Comparison of ENCODE assay signal across 28 cellular contexts in genomic region chr5:177409043-177409801, GRCh38. TPM values are rescaled to one million over a fixed set of nuclear protein-coding genes. Genes with fewer than 3 reads are reported as not detected.
DNase-seq lines count a peak whose midpoint lies in the region; ATAC-seq and TF ChIP-seq lines count a peak whose summit lies in the region.
"Had no signal": no experiment of that assay in that cellular context is flagged by ENCODE, and none has a peak within 500 bp of the region (broad histone marks: within the 10 kb centered on the region; RNA-seq: fewer than 3 reads in every experiment).

TSS of gene F12 (minus strand) at chr5:177409564. CDS start at chr5:177409527, 37 bp downstream.

- no peaks in the 10 kb centered on the region for H3K79me1 ChIP-seq in neuronal stem cell (ENCODE audit: low read depth, low read length)

- no peaks in the 10 kb centered on the region for H3F3A ChIP-seq in smooth muscle cell (ENCODE audit: low read depth)

- CTCF ChIA-PET in activated CD8-positive, alpha-beta memory T cell treated with anti-CD3 and anti-CD28 coated beads for 36 hours (lab: Charles Lee): interaction anchor here (0.7 to 3.5 kb wide), 8 partner anchors 17 to 88 kb away, joined by 3 to 11 read pairs (median 5); partner anchors contain the start of genes GRK6 and PDLIM7
- CTCF ChIA-PET in CD8-positive, alpha-beta T cell (lab: Charles Lee): interaction anchor here (0.6 to 11.6 kb wide), 9 partner anchors 9 to 91 kb away, joined by 3 to 628 read pairs (median 10); partner anchors contain the start of genes GRK6, PDLIM7 and PRR7

- H3K4me3 Mint-ChIP-seq in CD8-positive, alpha-beta T cell: no peak within 1 kb of the TSS
- H3K4me3 Mint-ChIP-seq: activated CD4-positive, alpha-beta T cell treated with anti-CD3 and anti-CD28 coated beads, Interleukin-2, amount 10 ng/mL, durations not matched to agents 24 days and 14 days; activated naive CD4-positive, alpha-beta T cell treated with anti-CD3 and anti-CD28 coated beads, Interleukin-2, amount 50 U/mL, for 24 hours had no signal

- TF ChIP-seq CTCF in smooth muscle cell (IDR thresholded peaks at IDR 0.05; ENCODE audit: borderline replicate concordance, insufficient read depth, poor library complexity, severe bottlenecking): no peak
- TF ChIP-seq CTCF in CD8-positive, alpha-beta T cell (IDR thresholded peaks at IDR 0.05): no peak

- H3K27ac ChIP-seq in esophagus (ENCODE audit: low read depth in 2 of 2, low read length in 1 of 2) (no peak within 1 kb of the TSS), neuronal stem cell (replicated peaks; ENCODE audit: low read length) (no peak within 1 kb of the TSS), smooth muscle cell (ENCODE audit: low read depth) (no peak within 1 kb of the TSS)
- no peak within 1 kb of the TSS for H3K27ac ChIP-seq in CD8-positive, alpha-beta T cell (ENCODE audit: low read depth, low read length)
- H3K27ac ChIP-seq: cardiac muscle cell, gastroesophageal sphincter, stomach, thyroid gland had no signal

- H3K27me3 Mint-ChIP-seq in CD8-positive, alpha-beta T cell (ENCODE audit: low read depth): no peaks in the 10 kb centered on the region
- H3K27me3 Mint-ChIP-seq: activated naive CD4-positive, alpha-beta T cell treated with anti-CD3 and anti-CD28 coated beads, Interleukin-2, amount 50 U/mL, for 24 hours; naive B cell had no signal

- no peak within 1 kb of the TSS for H2BK12ac ChIP-seq in neuronal stem cell (ENCODE audit: low read length)

- no peak within 1 kb of the TSS for H2BK15ac ChIP-seq in neuronal stem cell (ENCODE audit: low read length)

- H3K36me3 ChIP-seq in esophagus (ENCODE audit: control insufficient read depth in 2 of 2, insufficient read depth in 2 of 2, low read length in 1 of 2) (no peaks in the 10 kb centered on the region), neuronal stem cell (replicated peaks in 1 of 2; ENCODE audit: control insufficient read depth in 2 of 2, insufficient read depth in 2 of 2, low read length in 2 of 2) (no peaks in the 10 kb centered on the region), smooth muscle cell (ENCODE audit: low read depth) (no peaks in the 10 kb centered on the region)
- H3K36me3 ChIP-seq in CD8-positive, alpha-beta T cell (ENCODE audit: insufficient read depth, low read length): no peaks in the 10 kb centered on the region
- H3K36me3 ChIP-seq: cardiac muscle cell, gastroesophageal sphincter, stomach, thyroid gland had no signal

- H3K9ac ChIP-seq in neuronal stem cell (ENCODE audit: low read depth, low read length, poor library complexity): no peak within 1 kb of the TSS
- H3K9ac ChIP-seq in smooth muscle cell (ENCODE audit: low read depth): no peak within 1 kb of the TSS

- H4K8ac ChIP-seq in neuronal stem cell (ENCODE audit: low read depth, low read length): no peak within 1 kb of the TSS

- no peak within 1 kb of the TSS for H3K23ac ChIP-seq in neuronal stem cell (ENCODE audit: low read depth, low read length, poor library complexity)

- no peaks in the 10 kb centered on the region for H3K9me3 ChIP-seq in esophagus (ENCODE audit: control insufficient read depth in 2 of 2, insufficient read depth in 1 of 2, low read depth in 1 of 2, low read length in 1 of 2)
- H3K9me3 ChIP-seq in neuronal stem cell (replicated peaks in 1 of 2; ENCODE audit: control insufficient read depth in 2 of 2, insufficient read depth in 1 of 2, low read depth in 1 of 2, low read length in 2 of 2): peaks cover 0 to 2% of the 10 kb centered on the region in 2 donors
- H3K9me3 ChIP-seq in smooth muscle cell (replicated peaks; ENCODE audit: low read depth): no peaks in the 10 kb centered on the region
- no peaks in the 10 kb centered on the region for H3K9me3 ChIP-seq in CD8-positive, alpha-beta T cell (ENCODE audit: low read length)
- H3K9me3 ChIP-seq: gastroesophageal sphincter, stomach, thyroid gland had no signal

- 89 to 90% methylated on average over 9 of the region's 9 CpGs for WGBS in esophagus, 2 donors
- WGBS in neuronal stem cell (ENCODE audit: extremely low coverage in 2 of 2, insufficient read length in 2 of 2, insufficient replicate concordance in 1 of 2), 2 donors: no CpG with 5 or more reads among the region's 9 CpGs
- 91% methylated on average over 9 of the region's 9 CpGs for WGBS in smooth muscle cell (ENCODE audit: low lambda C conversion rate)

- H3K4ac ChIP-seq in neuronal stem cell (ENCODE audit: low read length): no peak within 1 kb of the TSS

- H3K18ac ChIP-seq in neuronal stem cell (ENCODE audit: low read length): no peak within 1 kb of the TSS

- H2AK5ac ChIP-seq in neuronal stem cell (ENCODE audit: low read depth, low read length): peak within 1 kb of the TSS; percentile 3

- ATAC-seq in CD8-positive, alpha-beta T cell: no peak
- ATAC-seq: gastroesophageal sphincter, left ventricle myocardium superior had no signal

- H3K27ac Mint-ChIP-seq in CD8-positive, alpha-beta T cell: no peak within 1 kb of the TSS
- H3K27ac Mint-ChIP-seq: activated CD4-positive, alpha-beta T cell treated with anti-CD3 and anti-CD28 coated beads, Interleukin-2, amount 10 ng/mL, durations not matched to agents 24 days and 14 days; activated T-helper 2 cell treated with anti-CD3 and anti-CD28 coated beads, Interferon-gamma antibody, Interleukin-2, Interleukin-4, amounts not matched to agents 10 μg/mL and 5 μg/mL and 100 μg/mL, durations not matched to agents 14 hours and 24 hours and 36 hours had no signal

- POLR2A ChIA-PET in activated CD8-positive, alpha-beta memory T cell treated with anti-CD3 and anti-CD28 coated beads for 36 hours (lab: Charles Lee): interaction anchor here (0.6 kb wide), 1 partner anchor 16 kb away, joined by 3 read pairs; no protein-coding TSS in a partner anchor
- POLR2A ChIA-PET in CD8-positive, alpha-beta T cell (lab: Charles Lee): interaction anchor here (0.9 to 11.2 kb wide), 6 partner anchors 18 to 47 kb away, joined by 3 to 185 read pairs (median 6); partner anchors contain the start of gene PRR7

- H3K4me2 ChIP-seq in neuronal stem cell (ENCODE audit: insufficient read depth, low read length, poor library complexity, severe bottlenecking) (no peak within 1 kb of the TSS), smooth muscle cell (no peak within 1 kb of the TSS)

- H2AFZ ChIP-seq in neuronal stem cell (ENCODE audit: low read length) (no peak within 1 kb of the TSS), smooth muscle cell (ENCODE audit: low read depth) (no peak within 1 kb of the TSS)

- H3K27me3 ChIP-seq in esophagus (ENCODE audit: control insufficient read depth in 1 of 2, insufficient read depth in 2 of 2, low read length in 2 of 2) (no peaks in the 10 kb centered on the region), neuronal stem cell (ENCODE audit: control insufficient read depth in 3 of 3, insufficient read depth in 3 of 3, low read depth in 1 of 3, low read length in 3 of 3) (peaks cover 2 to 32% (median 25%) of the 10 kb centered on the region in 3 experiments), smooth muscle cell (ENCODE audit: low read depth) (peaks cover 9% of the 10 kb centered on the region)
- H3K27me3 ChIP-seq in CD8-positive, alpha-beta T cell (ENCODE audit: insufficient read depth, low read length): no peaks in the 10 kb centered on the region
- H3K27me3 ChIP-seq: thyroid gland had no signal

- no peak within 1 kb of the TSS for H2BK5ac ChIP-seq in neuronal stem cell (ENCODE audit: low read length)

- no peaks in the 10 kb centered on the region for H3K9me3 Mint-ChIP-seq in CD8-positive, alpha-beta T cell
- H3K9me3 Mint-ChIP-seq: activated CD4-positive, alpha-beta T cell treated with anti-CD3 and anti-CD28 coated beads, Interleukin-2, amount 10 ng/mL, durations not matched to agents 24 days and 14 days; activated naive CD4-positive, alpha-beta T cell treated with anti-CD3 and anti-CD28 coated beads, Interleukin-2, amount 50 U/mL, for 24 hours; activated T-helper 2 cell treated with anti-CD3 and anti-CD28 coated beads, Interferon-gamma antibody, Interleukin-2, Interleukin-4, amounts not matched to agents 10 μg/mL and 5 μg/mL and 100 μg/mL, durations not matched to agents 14 hours and 24 hours and 36 hours; naive B cell had no signal

- peaks cover 0 to 3% of the 10 kb centered on the region in 2 donors for H3K4me1 ChIP-seq in esophagus (ENCODE audit: control insufficient read depth in 2 of 2, insufficient read depth in 2 of 2, low read length in 1 of 2)
- peaks cover 4 to 5% of the 10 kb centered on the region in 2 donors for H3K4me1 ChIP-seq in neuronal stem cell (ENCODE audit: control insufficient read depth in 2 of 2, insufficient read depth in 1 of 2, low read depth in 1 of 2, low read length in 2 of 2)
- peaks cover 4% of the 10 kb centered on the region for H3K4me1 ChIP-seq in smooth muscle cell (ENCODE audit: low read depth)
- H3K4me1 ChIP-seq in CD8-positive, alpha-beta T cell (ENCODE audit: insufficient read depth, low read length): peaks cover 35% of the 10 kb centered on the region

- H3K14ac ChIP-seq in neuronal stem cell (ENCODE audit: low read length): no peak within 1 kb of the TSS

- no peaks in the 10 kb centered on the region for H3K79me2 ChIP-seq in smooth muscle cell (ENCODE audit: low read depth)

- H3K4me1 Mint-ChIP-seq in CD8-positive, alpha-beta T cell (ENCODE audit: low read depth): peaks cover 42% of the 10 kb centered on the region

- no peak for DNase-seq in activated CD8-positive, alpha-beta memory T cell treated with anti-CD3 and anti-CD28 coated beads, Interleukin-2, amount 50 U/mL, for 4 hours
- DNase-seq in HuH-7 (ENCODE audit: low spot score) (peak; percentile 62), neuronal stem cell (ENCODE audit: low spot score) (no peak), smooth muscle cell (lab: John Stamatoyannopoulos, UW; ENCODE audit: unreplicated experiment) (no peak), SIG-M5 (lab: John Stamatoyannopoulos, UW) (no peak)
- no peak for DNase-seq in CD8-positive, alpha-beta T cell
- DNase-seq: activated CD4-positive, alpha-beta T cell treated with anti-CD3 and anti-CD28 coated beads, Interleukin-2, amount 10 ng/mL, durations not matched to agents 24 days and 14 days; anterior cingulate cortex; DMS79; GF-D8; HCEC 1CT; left ventricle myocardium superior; naive B cell; NCI-H1436 treated with DMSO at 0.1 percent for 48 hours; NCI-H524; occipital lobe; SHP77; stimulated activated CD4-positive, alpha-beta T cell treated with anti-CD3 and anti-CD28 coated beads, Interleukin-1b, Interleukin-23, amount 100 ng/mL, for 48 hours; stimulated activated CD8-positive, alpha-beta memory T cell treated with anti-CD3 and anti-CD28 coated beads, Interleukin-4, amount 100 ng/mL, for 48 hours; stomach; thyroid gland had no signal

- H3K4me3 ChIP-seq in esophagus (ENCODE audit: low read depth in 1 of 2, low read length in 2 of 2): no peak within 1 kb of the TSS
- H3K4me3 ChIP-seq in neuronal stem cell (ENCODE audit: low read length in 2 of 2): no peak within 1 kb of the TSS
- H3K4me3 ChIP-seq in smooth muscle cell: no peak within 1 kb of the TSS
- H3K4me3 ChIP-seq in CD8-positive, alpha-beta T cell (ENCODE audit: low read depth, low read length): no peak within 1 kb of the TSS
- H3K4me3 ChIP-seq: cardiac muscle cell, gastroesophageal sphincter, skin epidermis, stomach, thyroid gland had no signal

- no peak within 1 kb of the TSS for H2BK120ac ChIP-seq in neuronal stem cell (ENCODE audit: low read depth, low read length)

- H4K20me1 ChIP-seq in smooth muscle cell (ENCODE audit: low read depth): no peaks in the 10 kb centered on the region

- no peak within 1 kb of the TSS for H4K91ac ChIP-seq in neuronal stem cell (ENCODE audit: low read depth, low read length, poor library complexity)

- H3K36me3 Mint-ChIP-seq in CD8-positive, alpha-beta T cell: no peaks in the 10 kb centered on the region
- H3K36me3 Mint-ChIP-seq: activated naive CD4-positive, alpha-beta T cell treated with anti-CD3 and anti-CD28 coated beads, Interleukin-2, amount 50 U/mL, for 24 hours; naive B cell had no signal

- intact Hi-C loops in CD8-positive, alpha-beta T cell (cut with DNase I, micrococcal nuclease): no loop called here

RNA-seq across cellular contexts. Expression of gene F12, which starts in this region (rescaled TPM):
- total RNA-seq in activated CD8-positive, alpha-beta memory T cell treated with anti-CD3 and anti-CD28 coated beads for 36 hours: 10 to 100 TPM; 12.0 to 12.7 TPM
- polyA plus RNA-seq in esophagus: 10 to 100 TPM; 18.1 to 33.5 TPM
- 2.1 TPM for polyA plus RNA-seq in neuronal stem cell (2013, experiment 1 of 2)
- 2.5 TPM for polyA plus RNA-seq in neuronal stem cell (2013, experiment 2 of 2)
- 1.8 and 3.6 TPM in 2 replicates for total RNA-seq in smooth muscle cell
- polyA plus RNA-seq in smooth muscle cell: 10.4 and 15.0 TPM in 2 replicates
- not detected for total RNA-seq in CD8-positive, alpha-beta T cell
- total RNA-seq: left ventricle myocardium superior had no signal
